Comparison of ENCODE assay signal across 17 cellular contexts in the genomic region with DNA sequence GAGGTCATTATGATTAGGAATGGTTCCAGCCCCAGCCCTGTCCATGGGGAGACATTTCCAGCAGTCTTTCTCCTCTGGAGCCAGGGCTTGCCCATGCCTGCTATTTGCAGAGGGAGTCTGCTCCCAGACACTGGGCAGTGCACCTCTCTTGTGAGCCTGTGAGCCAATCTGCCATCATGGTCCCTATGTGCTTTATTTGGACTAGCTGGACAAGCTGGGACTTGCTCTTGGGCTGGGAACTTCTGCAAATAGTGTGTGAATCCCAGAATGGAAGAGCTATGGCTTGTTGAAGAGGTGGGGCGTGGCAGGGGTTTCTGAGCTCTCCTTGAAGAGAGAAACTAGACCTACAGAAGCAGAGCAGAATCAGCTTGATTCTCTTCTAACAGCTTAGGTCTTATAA. TPM values are rescaled to one million over a fixed set of nuclear protein-coding genes. Genes with fewer than 3 reads are reported as not detected.
"Had no signal": no experiment of that assay in that cellular context is flagged by ENCODE, and none has a peak within 500 bp of the region (broad histone marks: within the 10 kb centered on the region; RNA-seq: fewer than 3 reads in every experiment).

No MANE protein-coding gene starts in this region.

- H3K27me3 Mint-ChIP-seq: activated B cell treated with CpG ODN at 0.5 μM for 24 hours; activated CD8-positive, alpha-beta T cell treated with anti-CD3 and anti-CD28 coated beads for 36 hours had no signal

- H3K4me3 Mint-ChIP-seq: activated B cell treated with CpG ODN at 0.5 μM for 24 hours; activated CD8-positive, alpha-beta T cell treated with anti-CD3 and anti-CD28 coated beads for 36 hours; activated naive CD8-positive, alpha-beta T cell treated with anti-CD3 and anti-CD28 coated beads, Interleukin-2, amount 10 ng/mL, durations not matched to agents 7 days and 5 days; activated T-cell treated with anti-CD3 and anti-CD28 coated beads, Interleukin-2, amount 50 U/mL, for 4 hours; brain; natural killer cell had no signal

- H3K27ac Mint-ChIP-seq: activated B cell treated with CpG ODN at 0.5 μM for 24 hours; activated CD8-positive, alpha-beta T cell treated with anti-CD3 and anti-CD28 coated beads for 36 hours; activated naive CD8-positive, alpha-beta T cell treated with anti-CD3 and anti-CD28 coated beads, Interleukin-2, amount 10 ng/mL, durations not matched to agents 7 days and 5 days; brain; natural killer cell had no signal

- ATAC-seq: activated CD8-positive, alpha-beta T cell treated with anti-CD3 and anti-CD28 coated beads for 36 hours; activated T-cell treated with anti-CD3 and anti-CD28 coated beads, Interleukin-2, amount 50 U/mL, for 4 hours; natural killer cell had no signal

- H3K9me3 Mint-ChIP-seq: activated CD8-positive, alpha-beta T cell treated with anti-CD3 and anti-CD28 coated beads for 36 hours; activated naive CD8-positive, alpha-beta T cell treated with anti-CD3 and anti-CD28 coated beads, Interleukin-2, amount 10 ng/mL, durations not matched to agents 7 days and 5 days; activated T-cell treated with anti-CD3 and anti-CD28 coated beads, Interleukin-2, amount 50 U/mL, for 4 hours had no signal

- H3K4me1 Mint-ChIP-seq: activated B cell treated with CpG ODN at 0.5 μM for 24 hours; activated naive CD8-positive, alpha-beta T cell treated with anti-CD3 and anti-CD28 coated beads, Interleukin-2, amount 10 ng/mL, durations not matched to agents 7 days and 5 days; natural killer cell had no signal

- H3K36me3 Mint-ChIP-seq: activated naive CD8-positive, alpha-beta T cell treated with anti-CD3 and anti-CD28 coated beads, Interleukin-2, amount 10 ng/mL, durations not matched to agents 7 days and 5 days; brain; natural killer cell had no signal

- DNase-seq: activated B cell treated with CpG ODN at 0.5 μM for 24 hours; activated CD4-positive, alpha-beta T cell treated with anti-CD3 and anti-CD28 coated beads for 48 hours; activated CD8-positive, alpha-beta T cell treated with anti-CD3 and anti-CD28 coated beads for 36 hours; activated gamma-delta T cell; activated naive CD8-positive, alpha-beta T cell treated with anti-CD3 and anti-CD28 coated beads, Interleukin-2, amount 10 ng/mL, durations not matched to agents 7 days and 5 days; activated T-cell treated with anti-CD3 and anti-CD28 coated beads, Interleukin-2, amount 50 U/mL, for 4 hours; cortex of kidney; effector CD8-positive, alpha-beta T cell; head of caudate nucleus; mesendoderm; natural killer cell; stimulated activated CD4-positive, alpha-beta T cell treated with anti-CD3 and anti-CD28 coated beads, Interleukin-4, amount 100 ng/mL, for 24 hours; stimulated activated naive CD4-positive, alpha-beta T cell; trophoblast cell had no signal

RNA-seq across cellular contexts. Expression of gene KY, which starts 53.7 kb away (rescaled TPM):
- total RNA-seq: activated B cell treated with CpG ODN at 0.5 μM for 24 hours; activated CD8-positive, alpha-beta T cell treated with anti-CD3 and anti-CD28 coated beads for 36 hours; activated naive CD8-positive, alpha-beta T cell treated with anti-CD3 and anti-CD28 coated beads, Interleukin-2, amount 10 ng/mL, durations not matched to agents 7 days and 5 days; activated T-cell treated with anti-CD3 and anti-CD28 coated beads, Interleukin-2, amount 50 U/mL, for 4 hours; endothelial cell of umbilical vein; T-helper 2 cell treated with Interferon-gamma antibody and Interleukin-4, amounts not matched to agents 100 ng/mL and 5 ng/mL, for 36 hours had no signal
